Comparison of ENCODE assay signal across 12 cellular contexts in the genomic region with DNA sequence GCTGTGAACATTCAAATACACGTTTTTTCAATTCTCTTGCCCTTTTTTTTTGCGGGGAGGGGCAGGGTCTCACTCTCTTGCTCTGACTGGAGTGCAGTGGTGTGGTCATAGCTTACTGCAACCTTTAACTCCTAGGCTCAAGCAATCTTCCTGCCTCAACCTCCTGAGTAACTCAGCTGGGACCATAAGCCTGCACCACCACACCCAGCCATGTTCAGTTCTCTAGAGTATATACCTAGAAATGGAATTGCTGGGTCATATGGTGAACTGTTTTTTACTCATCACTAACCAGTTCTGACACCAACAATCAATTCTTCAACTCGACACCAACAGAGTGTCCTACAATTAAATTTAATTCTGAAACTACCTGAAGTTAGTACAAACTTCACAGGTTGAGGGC.
DNase-seq lines count a peak whose midpoint lies in the region; ATAC-seq and TF ChIP-seq lines count a peak whose summit lies in the region.
"Had no signal": no experiment of that assay in that cellular context is flagged by ENCODE, and none has a peak within 500 bp of the region (broad histone marks: within the 10 kb centered on the region; RNA-seq: fewer than 3 reads in every experiment).

No MANE protein-coding gene starts in this region.

- intact Hi-C loops in activated CD4-positive, alpha-beta memory T cell treated with anti-CD3 and anti-CD28 coated beads for 36 hours (cut with micrococcal nuclease) = loop anchor here (1.0 kb wide), 1 partner anchor 7 kb away; no protein-coding TSS in a partner anchor
- intact Hi-C loops in dorsolateral prefrontal cortex (cut with DNase I) = no loop called here

- H3K36me3 Mint-ChIP-seq in CD4-positive, CD25-positive, alpha-beta regulatory T cell = peaks cover 16% of the 10 kb centered on the region
- H3K36me3 Mint-ChIP-seq in activated CD4-positive, alpha-beta memory T cell treated with anti-CD3 and anti-CD28 coated beads for 36 hours = peaks cover 39% of the 10 kb centered on the region
- H3K36me3 Mint-ChIP-seq in nephron progenitor cell (ENCODE audit: low read depth) = peaks cover 49% of the 10 kb centered on the region

- TF ChIP-seq CTCF in nephron progenitor cell (IDR thresholded peaks at IDR 0.05) (no peak), dorsolateral prefrontal cortex (IDR thresholded peaks at IDR 0.05 in 54 of 56, conservative IDR thresholded peaks at IDR 0.05 in 2 of 56; ENCODE audit: low read depth in 1 of 56, partially characterized antibody in 56 of 56) (no peak)

- no peaks in the 10 kb centered on the region for H3K9me3 Mint-ChIP-seq in CD4-positive, CD25-positive, alpha-beta regulatory T cell
- no peaks in the 10 kb centered on the region for H3K9me3 Mint-ChIP-seq in activated CD4-positive, alpha-beta memory T cell treated with anti-CD3 and anti-CD28 coated beads for 36 hours
- H3K9me3 Mint-ChIP-seq in nephron progenitor cell = no peaks in the 10 kb centered on the region

- peak overlapping the region; percentile 34 to 80 (median 79) for H3K27ac Mint-ChIP-seq in CD4-positive, CD25-positive, alpha-beta regulatory T cell
- peak overlapping the region; percentile 89 for H3K27ac Mint-ChIP-seq in activated CD4-positive, alpha-beta memory T cell treated with anti-CD3 and anti-CD28 coated beads for 36 hours
- H3K27ac Mint-ChIP-seq in nephron progenitor cell = peak overlapping the region; percentile 71

- H3K9me3 ChIP-seq in CD4-positive, CD25-positive, alpha-beta regulatory T cell (ENCODE audit: control insufficient read depth in 2 of 2, low read length in 2 of 2) = no peaks in the 10 kb centered on the region
- H3K9me3 ChIP-seq: HAP-1, pancreas had no signal

- peak overlapping the region in 3 of 4 donors; percentile 52 to 62 (median 56) for H3K4me3 Mint-ChIP-seq in CD4-positive, CD25-positive, alpha-beta regulatory T cell
- H3K4me3 Mint-ChIP-seq in activated CD4-positive, alpha-beta memory T cell treated with anti-CD3 and anti-CD28 coated beads for 36 hours = peak overlapping the region; percentile 49
- H3K4me3 Mint-ChIP-seq in nephron progenitor cell = no peak overlapping the region

- peak in 1 of 3 donors; percentile 29 for DNase-seq in CD4-positive, CD25-positive, alpha-beta regulatory T cell
- DNase-seq in activated CD4-positive, alpha-beta memory T cell treated with anti-CD3 and anti-CD28 coated beads for 36 hours = peak; percentile 74
- DNase-seq in nephron progenitor cell (no peak), retina (no peak), dorsolateral prefrontal cortex (no peak), SW 1271 (lab: John Stamatoyannopoulos, UW) (no peak)
- DNase-seq: NCI-H1694, pancreas, PC-9 had no signal

- H3K27ac ChIP-seq in CD4-positive, CD25-positive, alpha-beta regulatory T cell (ENCODE audit: insufficient read depth, low read length, poor library complexity, severe bottlenecking) = peak overlapping the region; percentile 50
- peak overlapping the region in 2 of 59 donors; percentile 22 for H3K27ac ChIP-seq in dorsolateral prefrontal cortex
- H3K27ac ChIP-seq: pancreas, PC-9 had no signal

- peak in 1 of 2 donors; percentile 31 for ATAC-seq in CD4-positive, CD25-positive, alpha-beta regulatory T cell (ENCODE audit: low read depth in 2 of 2)
- peak; percentile 60 for ATAC-seq in GM18868 (IDR thresholded peaks at IDR 0.05; ENCODE audit: unreplicated experiment)
- no peak for ATAC-seq in GM21825 (IDR thresholded peaks at IDR 0.05; ENCODE audit: unreplicated experiment)
- ATAC-seq: pancreas had no signal

- H3K36me3 ChIP-seq in CD4-positive, CD25-positive, alpha-beta regulatory T cell (ENCODE audit: control insufficient read depth, insufficient read depth, low read length) = peaks cover 28% of the 10 kb centered on the region

- H3K4me1 Mint-ChIP-seq in CD4-positive, CD25-positive, alpha-beta regulatory T cell = peaks cover 58 to 95% (median 72%) of the 10 kb centered on the region in 4 donors
- peaks cover 84% of the 10 kb centered on the region for H3K4me1 Mint-ChIP-seq in activated CD4-positive, alpha-beta memory T cell treated with anti-CD3 and anti-CD28 coated beads for 36 hours (ENCODE audit: low read depth)
- peaks cover 34% of the 10 kb centered on the region for H3K4me1 Mint-ChIP-seq in nephron progenitor cell

- H3K4me3 ChIP-seq in CD4-positive, CD25-positive, alpha-beta regulatory T cell (ENCODE audit: low read depth, low read length) = peak overlapping the region; percentile 61
- no peak overlapping the region for H3K4me3 ChIP-seq in dorsolateral prefrontal cortex
- H3K4me3 ChIP-seq: HAP-1, pancreas, PC-9 had no signal

- peaks cover 84% of the 10 kb centered on the region for H3K4me1 ChIP-seq in CD4-positive, CD25-positive, alpha-beta regulatory T cell (ENCODE audit: control insufficient read depth, insufficient read depth, low read length, poor library complexity, severe bottlenecking)

- no peaks in the 10 kb centered on the region for H3K27me3 ChIP-seq in CD4-positive, CD25-positive, alpha-beta regulatory T cell (ENCODE audit: control insufficient read depth, insufficient read depth, low read length)
- H3K27me3 ChIP-seq in dorsolateral prefrontal cortex = no peaks in the 10 kb centered on the region
- H3K27me3 ChIP-seq: pancreas had no signal

- POLR2A ChIA-PET in activated CD4-positive, alpha-beta memory T cell treated with anti-CD3 and anti-CD28 coated beads for 36 hours (lab: Charles Lee) = interaction anchor here (0.9 kb wide), 1 partner anchor 10 kb away, joined by 4 read pairs; no protein-coding TSS in a partner anchor

- CTCF ChIA-PET in activated CD4-positive, alpha-beta memory T cell treated with anti-CD3 and anti-CD28 coated beads for 36 hours (lab: Charles Lee) = interaction anchor here (1.1 to 3.7 kb wide), 2 partner anchors 40 to 108 kb away, joined by 3 to 17 read pairs; no protein-coding TSS in a partner anchor

- no peaks in the 10 kb centered on the region for H3K27me3 Mint-ChIP-seq in CD4-positive, CD25-positive, alpha-beta regulatory T cell
- no peaks in the 10 kb centered on the region for H3K27me3 Mint-ChIP-seq in activated CD4-positive, alpha-beta memory T cell treated with anti-CD3 and anti-CD28 coated beads for 36 hours
- H3K27me3 Mint-ChIP-seq in nephron progenitor cell (ENCODE audit: low read depth, poor library complexity) = no peaks in the 10 kb centered on the region
